ENCODE assay signal across 12 cellular contexts in the genomic region with DNA sequence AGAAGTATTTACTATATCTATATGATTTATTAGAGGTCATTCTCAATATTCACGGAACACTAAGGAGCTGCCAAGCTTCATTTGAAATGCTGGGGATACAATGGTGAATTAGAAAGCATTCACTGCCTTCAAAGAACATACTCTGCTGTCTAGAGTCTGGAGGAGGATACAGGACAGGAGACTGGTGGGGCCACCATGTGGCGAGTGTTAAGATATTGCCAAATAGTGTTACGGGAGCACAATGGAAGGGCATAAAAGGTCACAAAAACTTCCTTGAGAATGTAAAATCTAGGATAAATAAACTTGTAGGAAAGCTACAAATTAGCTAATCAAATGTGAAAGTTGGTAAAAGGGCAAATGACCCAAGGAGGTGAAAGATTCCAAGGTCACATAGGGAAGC.
DNase-seq lines count a peak whose midpoint lies in the region; FAIRE-seq lines count a peak whose summit lies in the region.
"Had no signal": no experiment of that assay in that cellular context is flagged by ENCODE, and none has a peak within 500 bp of the region (broad histone marks: within the 10 kb centered on the region; RNA-seq: fewer than 3 reads in every experiment).

No MANE protein-coding gene starts in this region.

- no peak for FAIRE-seq in frontal cortex (lab: Jason Lieb, UNC)
- FAIRE-seq: G401.6, pancreas had no signal

- peak; percentile 6 for DNase-seq in COLO829 (ENCODE audit: low spot score)
- DNase-seq in HT-29 (ENCODE audit: low spot score) = peak; percentile 29
- peak; percentile 14 for DNase-seq in amniotic epithelial cell (ENCODE audit: low read depth)
- DNase-seq in left kidney (ENCODE audit: low read depth, low spot score) = peak; percentile 39
- no peak for DNase-seq in activated CD4-positive, alpha-beta T cell treated with anti-CD3 and anti-CD28 coated beads, Interleukin-2, amount 50 U/mL, for 1 hour
- no peak for DNase-seq in frontal cortex (ENCODE audit: low spot score in 2 of 2)
- no peak for DNase-seq in NCI-H1436 treated with DMSO at 0.1 percent for 48 hours (lab: John Stamatoyannopoulos, UW)
- no peak for DNase-seq in amniotic stem cell (lab: John Stamatoyannopoulos, UW)
- DNase-seq: NCI-H446 treated with DMSO at 0.1 percent for 48 hours, pancreas, uterus had no signal

Comparison
In these comparisons a context has a peak if more than half of its experiments do, and no peak if none do; other contexts are left out.
1. DNase-seq: peak in COLO829 (single experiment), HT-29 (single experiment), amniotic epithelial cell (single experiment) and left kidney (single experiment); none in activated CD4-positive, alpha-beta T cell treated with anti-CD3 and anti-CD28 coated beads, Interleukin-2, amount 50 U/mL, for 1 hour (single experiment), frontal cortex (0 of 2), NCI-H1436 treated with DMSO at 0.1 percent for 48 hours (single experiment) and amniotic stem cell (single experiment).